In the genomic region with DNA sequence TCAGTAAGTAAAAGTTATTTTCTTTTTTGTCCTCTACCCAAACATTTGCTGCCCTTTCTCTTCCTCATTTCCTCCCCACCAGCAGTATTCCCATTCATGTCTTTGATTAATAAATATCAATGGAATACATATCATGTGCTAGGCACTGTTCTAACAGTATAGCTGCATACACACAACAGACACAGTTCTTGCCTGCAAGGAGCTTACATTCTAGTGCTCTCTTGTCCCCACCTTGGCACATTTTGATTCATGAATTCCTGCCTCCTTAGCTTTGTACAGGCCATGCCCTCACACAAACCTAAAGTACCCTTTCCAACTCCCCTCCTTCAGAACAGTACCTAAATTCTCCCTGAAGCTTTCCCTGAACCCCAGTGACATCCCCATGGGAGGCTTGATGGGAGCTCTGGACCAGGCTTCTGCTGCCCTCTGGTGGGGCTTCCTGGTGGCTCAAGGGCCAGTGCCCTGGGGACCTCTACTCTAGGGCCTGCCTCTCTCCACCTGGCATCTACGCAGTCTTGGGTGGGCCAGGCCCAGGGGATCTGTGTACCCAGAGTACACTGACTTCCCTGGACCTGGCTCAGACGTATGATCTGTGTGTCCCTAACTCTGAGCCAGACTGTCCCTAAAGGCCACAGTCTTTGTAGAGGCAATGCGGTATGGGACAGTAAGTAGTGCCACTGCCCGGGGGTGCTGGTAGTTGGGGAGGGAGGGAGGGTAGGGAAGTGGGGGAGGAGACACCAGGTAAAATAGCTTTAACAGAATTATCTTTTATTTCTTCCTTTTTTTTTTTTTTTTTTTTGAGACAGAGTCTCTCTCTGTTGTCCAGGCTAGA, we compare ENCODE assay signal across 8 cellular contexts. TPM values are rescaled to one million over a fixed set of nuclear protein-coding genes. Genes with fewer than 3 reads are reported as not detected.
A peak's percentile ranks its signal among the peaks of the same experiment; 100 is the strongest.
DNase-seq lines count a peak whose midpoint lies in the region; ATAC-seq and TF ChIP-seq lines count a peak whose summit lies in the region.

No MANE protein-coding gene starts in this region.

- TF ChIP-seq CTCF in foreskin keratinocyte (conservative IDR thresholded peaks at IDR 0.05) (peak; percentile 83), ovary (IDR thresholded peaks at IDR 0.05) (peak in 2 of 3 donors; percentile 39 to 40)

- H3K9me3 ChIP-seq in ovary: no peaks in the 10 kb centered on the region

- H3K27ac ChIP-seq in foreskin keratinocyte: no peak overlapping the region
- H3K27ac ChIP-seq in ovary: no peak overlapping the region

- ATAC-seq in Right ventricle myocardium inferior (peak; percentile 88), HG02642 (IDR thresholded peaks at IDR 0.05; ENCODE audit: poor library complexity, unreplicated experiment) (peak; percentile 89), foreskin keratinocyte (peak; percentile 88), HG03457 (IDR thresholded peaks at IDR 0.05; ENCODE audit: unreplicated experiment) (no peak)

- H3K4me3 ChIP-seq in ovary: no peak overlapping the region

- H3K36me3 ChIP-seq in ovary: no peaks in the 10 kb centered on the region

- TF ChIP-seq EP300 in ovary (IDR thresholded peaks at IDR 0.05): no peak

- H3K27me3 ChIP-seq in foreskin keratinocyte: no peaks in the 10 kb centered on the region
- no peaks in the 10 kb centered on the region for H3K27me3 ChIP-seq in ovary

- no peak for TF ChIP-seq POLR2A in ovary (IDR thresholded peaks at IDR 0.05)

- intact Hi-C loops in Right ventricle myocardium inferior (cut with DNase I): loop anchor here (1.0 to 5.0 kb wide), 3 partner anchors 117 to 279 kb away; no protein-coding TSS in a partner anchor
- intact Hi-C loops in cardiac septum (cut with DNase I): loop anchor here (1.0 to 10.0 kb wide), 3 partner anchors 117 to 277 kb away; no protein-coding TSS in a partner anchor
- intact Hi-C loops in ovary (cut with DNase I): loop anchor here in 2 of 4 donors (5.0 to 10.0 kb wide), 4 partner anchors 49 to 246 kb away; a partner anchor contains a TSS

- DNase-seq in Right ventricle myocardium inferior (ENCODE audit: missing footprints) (peak; percentile 72), cardiac septum (ENCODE audit: low spot score) (no peak), NCI-H2227 (lab: John Stamatoyannopoulos, UW; ENCODE audit: unreplicated experiment) (peak; percentile 71), activated T-cell treated with anti-CD3 and anti-CD28 coated beads for 48 hours (ENCODE audit: low read depth) (peak; percentile 57), foreskin keratinocyte (peak in 1 of 2 donors; percentile 23), ovary (peak; percentile 35 to 70 (median 63))

- 74 to 77% (median 75%) methylated on average over 4 of the region's 4 CpGs for WGBS in ovary, 3 donors

- H3K4me1 ChIP-seq in foreskin keratinocyte (no peaks in the 10 kb centered on the region), ovary (ENCODE audit: insufficient read depth) (no peaks in the 10 kb centered on the region)

RNA-seq across cellular contexts. Expression of a gene that starts 14.1 kb away (rescaled TPM):
- total RNA-seq in Right ventricle myocardium inferior (811 TPM), cardiac septum (522 TPM), foreskin keratinocyte (1,010 and 1,055 TPM in 2 replicates), ovary (1,000 to 10,000 TPM; 1,394 to 4,750 (median 1,901) TPM)
- polyA plus RNA-seq in foreskin keratinocyte (1,614 and 1,619 TPM in 2 replicates), ovary (1,000 to 10,000 TPM; 2,581 to 4,383 TPM)

RNA-seq across cellular contexts. Expression of a gene that starts 49.2 kb away (rescaled TPM):
- 18.3 TPM for total RNA-seq in Right ventricle myocardium inferior
- total RNA-seq in cardiac septum: 77.1 TPM
- 0.18 and 0.20 TPM in 2 replicates for total RNA-seq in foreskin keratinocyte
- polyA plus RNA-seq in foreskin keratinocyte: 0.08 and 0.26 TPM in 2 replicates
- 10 to 100 TPM in 6 of 7 donors, 1 to 10 TPM in 1; 9.6 to 29.5 (median 15.9) TPM for total RNA-seq in ovary
- polyA plus RNA-seq in ovary: 10 to 100 TPM; 12.2 to 16.7 TPM
